Comparison of ENCODE assay signal across 1 cellular context in the genomic region with DNA sequence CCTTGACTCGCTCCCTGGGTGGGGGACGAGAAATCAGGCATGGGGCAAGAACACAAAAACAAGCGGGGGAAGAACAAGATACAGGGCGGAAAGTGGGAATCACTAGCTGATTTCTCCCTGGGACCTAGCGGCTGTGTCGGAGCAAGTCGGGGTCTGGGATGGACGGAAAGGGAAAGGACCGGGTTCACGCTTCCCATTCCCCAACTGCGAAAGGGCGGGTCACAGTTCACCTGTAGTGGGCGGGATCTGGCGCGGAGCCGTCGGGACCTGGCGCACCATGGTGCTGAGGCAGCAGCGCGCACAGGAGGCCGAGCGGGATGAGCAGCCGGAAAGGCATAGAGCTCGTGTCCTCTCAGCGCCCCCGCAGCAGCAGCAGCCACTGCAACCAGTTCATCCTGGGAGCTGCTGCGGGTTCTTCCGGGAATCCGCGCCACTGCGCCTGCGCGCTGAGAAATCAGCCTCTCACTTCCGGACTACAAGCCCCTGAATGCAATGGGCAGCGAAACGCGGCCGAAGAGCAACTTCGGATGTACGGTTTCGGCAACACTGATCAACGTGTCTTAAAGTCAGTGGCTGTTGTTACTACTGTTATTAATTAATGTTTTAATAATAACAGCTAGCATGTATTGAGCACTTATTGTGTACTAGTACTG.
TF ChIP-seq lines count a peak whose summit lies in the region.

A gene with protein sequence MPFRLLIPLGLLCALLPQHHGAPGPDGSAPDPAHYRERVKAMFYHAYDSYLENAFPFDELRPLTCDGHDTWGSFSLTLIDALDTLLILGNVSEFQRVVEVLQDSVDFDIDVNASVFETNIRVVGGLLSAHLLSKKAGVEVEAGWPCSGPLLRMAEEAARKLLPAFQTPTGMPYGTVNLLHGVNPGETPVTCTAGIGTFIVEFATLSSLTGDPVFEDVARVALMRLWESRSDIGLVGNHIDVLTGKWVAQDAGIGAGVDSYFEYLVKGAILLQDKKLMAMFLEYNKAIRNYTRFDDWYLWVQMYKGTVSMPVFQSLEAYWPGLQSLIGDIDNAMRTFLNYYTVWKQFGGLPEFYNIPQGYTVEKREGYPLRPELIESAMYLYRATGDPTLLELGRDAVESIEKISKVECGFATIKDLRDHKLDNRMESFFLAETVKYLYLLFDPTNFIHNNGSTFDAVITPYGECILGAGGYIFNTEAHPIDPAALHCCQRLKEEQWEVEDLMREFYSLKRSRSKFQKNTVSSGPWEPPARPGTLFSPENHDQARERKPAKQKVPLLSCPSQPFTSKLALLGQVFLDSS (minus strand): TSS at position 415 of the 653 bp plus-strand sequence. CDS start 78 bp downstream, at position 337.

TF ChIP-seq in K562, 482 proteins besides CTCF, POLR2A, EP300 and RAD21 (continued from another document and continues in another):
- TF ChIP-seq, protein P1, sequence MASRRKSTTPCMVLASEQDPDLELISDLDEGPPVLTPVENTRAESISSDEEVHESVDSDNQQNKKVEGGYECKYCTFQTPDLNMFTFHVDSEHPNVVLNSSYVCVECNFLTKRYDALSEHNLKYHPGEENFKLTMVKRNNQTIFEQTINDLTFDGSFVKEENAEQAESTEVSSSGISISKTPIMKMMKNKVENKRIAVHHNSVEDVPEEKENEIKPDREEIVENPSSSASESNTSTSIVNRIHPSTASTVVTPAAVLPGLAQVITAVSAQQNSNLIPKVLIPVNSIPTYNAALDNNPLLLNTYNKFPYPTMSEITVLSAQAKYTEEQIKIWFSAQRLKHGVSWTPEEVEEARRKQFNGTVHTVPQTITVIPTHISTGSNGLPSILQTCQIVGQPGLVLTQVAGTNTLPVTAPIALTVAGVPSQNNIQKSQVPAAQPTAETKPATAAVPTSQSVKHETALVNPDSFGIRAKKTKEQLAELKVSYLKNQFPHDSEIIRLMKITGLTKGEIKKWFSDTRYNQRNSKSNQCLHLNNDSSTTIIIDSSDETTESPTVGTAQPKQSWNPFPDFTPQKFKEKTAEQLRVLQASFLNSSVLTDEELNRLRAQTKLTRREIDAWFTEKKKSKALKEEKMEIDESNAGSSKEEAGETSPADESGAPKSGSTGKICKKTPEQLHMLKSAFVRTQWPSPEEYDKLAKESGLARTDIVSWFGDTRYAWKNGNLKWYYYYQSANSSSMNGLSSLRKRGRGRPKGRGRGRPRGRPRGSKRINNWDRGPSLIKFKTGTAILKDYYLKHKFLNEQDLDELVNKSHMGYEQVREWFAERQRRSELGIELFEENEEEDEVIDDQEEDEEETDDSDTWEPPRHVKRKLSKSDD (conservative IDR thresholded peaks at IDR 0.05; ENCODE audit: low read length) = no peak
- no peak for TF ChIP-seq NFIX (CRISPR knock-in tag; IDR thresholded peaks at IDR 0.05; ENCODE audit: low read depth)
- peak; percentile 19; the same call in 1 of the 2 replicates for TF ChIP-seq GATAD2B (IDR thresholded peaks at IDR 0.05; ENCODE audit: borderline replicate concordance)
- TF ChIP-seq, protein P2, sequence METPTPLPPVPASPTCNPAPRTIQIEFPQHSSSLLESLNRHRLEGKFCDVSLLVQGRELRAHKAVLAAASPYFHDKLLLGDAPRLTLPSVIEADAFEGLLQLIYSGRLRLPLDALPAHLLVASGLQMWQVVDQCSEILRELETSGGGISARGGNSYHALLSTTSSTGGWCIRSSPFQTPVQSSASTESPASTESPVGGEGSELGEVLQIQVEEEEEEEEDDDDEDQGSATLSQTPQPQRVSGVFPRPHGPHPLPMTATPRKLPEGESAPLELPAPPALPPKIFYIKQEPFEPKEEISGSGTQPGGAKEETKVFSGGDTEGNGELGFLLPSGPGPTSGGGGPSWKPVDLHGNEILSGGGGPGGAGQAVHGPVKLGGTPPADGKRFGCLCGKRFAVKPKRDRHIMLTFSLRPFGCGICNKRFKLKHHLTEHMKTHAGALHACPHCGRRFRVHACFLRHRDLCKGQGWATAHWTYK (CRISPR knock-in tag; IDR thresholded peaks at IDR 0.05) = peak; percentile 31; the same call in 1 of the 2 replicates
- TF ChIP-seq, protein P3, sequence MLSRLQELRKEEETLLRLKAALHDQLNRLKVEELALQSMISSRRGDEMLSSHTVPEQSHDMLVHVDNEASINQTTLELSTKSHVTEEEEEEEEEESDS (CRISPR knock-in tag; IDR thresholded peaks at IDR 0.05) = no peak
- TF ChIP-seq ZNF165 (CRISPR knock-in tag; IDR thresholded peaks at IDR 0.05; ENCODE audit: borderline replicate concordance) = no peak
- TF ChIP-seq ARHGAP35 (IDR thresholded peaks at IDR 0.05; ENCODE audit: partially characterized antibody) = no peak
- TF ChIP-seq JUN (IDR thresholded peaks at IDR 0.05; ENCODE audit: borderline replicate concordance, low read depth, low read length) = no peak
- no peak for TF ChIP-seq JUN (CRISPR knock-in tag; IDR thresholded peaks at IDR 0.05; ENCODE audit: borderline replicate concordance)
- no peak for TF ChIP-seq ZNF79 (CRISPR knock-in tag; IDR thresholded peaks at IDR 0.05; ENCODE audit: low read depth)
- no peak for TF ChIP-seq HDAC3 (IDR thresholded peaks at IDR 0.05; ENCODE audit: borderline replicate concordance, partially characterized antibody)
- TF ChIP-seq, protein P4, sequence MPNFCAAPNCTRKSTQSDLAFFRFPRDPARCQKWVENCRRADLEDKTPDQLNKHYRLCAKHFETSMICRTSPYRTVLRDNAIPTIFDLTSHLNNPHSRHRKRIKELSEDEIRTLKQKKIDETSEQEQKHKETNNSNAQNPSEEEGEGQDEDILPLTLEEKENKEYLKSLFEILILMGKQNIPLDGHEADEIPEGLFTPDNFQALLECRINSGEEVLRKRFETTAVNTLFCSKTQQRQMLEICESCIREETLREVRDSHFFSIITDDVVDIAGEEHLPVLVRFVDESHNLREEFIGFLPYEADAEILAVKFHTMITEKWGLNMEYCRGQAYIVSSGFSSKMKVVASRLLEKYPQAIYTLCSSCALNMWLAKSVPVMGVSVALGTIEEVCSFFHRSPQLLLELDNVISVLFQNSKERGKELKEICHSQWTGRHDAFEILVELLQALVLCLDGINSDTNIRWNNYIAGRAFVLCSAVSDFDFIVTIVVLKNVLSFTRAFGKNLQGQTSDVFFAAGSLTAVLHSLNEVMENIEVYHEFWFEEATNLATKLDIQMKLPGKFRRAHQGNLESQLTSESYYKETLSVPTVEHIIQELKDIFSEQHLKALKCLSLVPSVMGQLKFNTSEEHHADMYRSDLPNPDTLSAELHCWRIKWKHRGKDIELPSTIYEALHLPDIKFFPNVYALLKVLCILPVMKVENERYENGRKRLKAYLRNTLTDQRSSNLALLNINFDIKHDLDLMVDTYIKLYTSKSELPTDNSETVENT (CRISPR knock-in tag; IDR thresholded peaks at IDR 0.05) = peak; percentile 85
- TF ChIP-seq ETS2 (tag; IDR thresholded peaks at IDR 0.05; ENCODE audit: borderline replicate concordance, poor library complexity, severe bottlenecking) = no peak
- TF ChIP-seq, protein P5, sequence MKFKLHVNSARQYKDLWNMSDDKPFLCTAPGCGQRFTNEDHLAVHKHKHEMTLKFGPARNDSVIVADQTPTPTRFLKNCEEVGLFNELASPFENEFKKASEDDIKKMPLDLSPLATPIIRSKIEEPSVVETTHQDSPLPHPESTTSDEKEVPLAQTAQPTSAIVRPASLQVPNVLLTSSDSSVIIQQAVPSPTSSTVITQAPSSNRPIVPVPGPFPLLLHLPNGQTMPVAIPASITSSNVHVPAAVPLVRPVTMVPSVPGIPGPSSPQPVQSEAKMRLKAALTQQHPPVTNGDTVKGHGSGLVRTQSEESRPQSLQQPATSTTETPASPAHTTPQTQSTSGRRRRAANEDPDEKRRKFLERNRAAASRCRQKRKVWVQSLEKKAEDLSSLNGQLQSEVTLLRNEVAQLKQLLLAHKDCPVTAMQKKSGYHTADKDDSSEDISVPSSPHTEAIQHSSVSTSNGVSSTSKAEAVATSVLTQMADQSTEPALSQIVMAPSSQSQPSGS (CRISPR knock-in tag; IDR thresholded peaks at IDR 0.05) = no peak
- TF ChIP-seq NONO (IDR thresholded peaks at IDR 0.05; ENCODE audit: low read depth in 2 of 2, low read length in 1 of 2) = 0 out of 4 replicates have a peak, but pooled peaks of 1 of the 2 experiments have one; percentile 10
- no peak for TF ChIP-seq MCM5 (IDR thresholded peaks at IDR 0.05; ENCODE audit: low read depth)
- no peak for TF ChIP-seq E2F3 (CRISPR knock-in tag; IDR thresholded peaks at IDR 0.05)
- no peak; the same call in 1 of the 2 replicates for TF ChIP-seq STAT5A (IDR thresholded peaks at IDR 0.05; ENCODE audit: borderline replicate concordance, low read length)
- TF ChIP-seq, protein P6, sequence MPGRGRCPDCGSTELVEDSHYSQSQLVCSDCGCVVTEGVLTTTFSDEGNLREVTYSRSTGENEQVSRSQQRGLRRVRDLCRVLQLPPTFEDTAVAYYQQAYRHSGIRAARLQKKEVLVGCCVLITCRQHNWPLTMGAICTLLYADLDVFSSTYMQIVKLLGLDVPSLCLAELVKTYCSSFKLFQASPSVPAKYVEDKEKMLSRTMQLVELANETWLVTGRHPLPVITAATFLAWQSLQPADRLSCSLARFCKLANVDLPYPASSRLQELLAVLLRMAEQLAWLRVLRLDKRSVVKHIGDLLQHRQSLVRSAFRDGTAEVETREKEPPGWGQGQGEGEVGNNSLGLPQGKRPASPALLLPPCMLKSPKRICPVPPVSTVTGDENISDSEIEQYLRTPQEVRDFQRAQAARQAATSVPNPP (IDR thresholded peaks at IDR 0.05; ENCODE audit: borderline replicate concordance, insufficient read depth, insufficient read length) = no peak
- TF ChIP-seq TAF9B (IDR thresholded peaks at IDR 0.05; ENCODE audit: partially characterized antibody) = peak; percentile 36
- TF ChIP-seq GABPB2 (CRISPR knock-in tag; conservative IDR thresholded peaks at IDR 0.05) = no peak
- no peak for TF ChIP-seq HNRNPUL1 (IDR thresholded peaks at IDR 0.05; ENCODE audit: low read length)
- TF ChIP-seq ZNF217 (CRISPR knock-in tag; IDR thresholded peaks at IDR 0.05) = no peak
- TF ChIP-seq ZKSCAN3 (CRISPR knock-in tag; IDR thresholded peaks at IDR 0.05) = no peak
- no peak for TF ChIP-seq PYGO2 (tag; IDR thresholded peaks at IDR 0.05)
- TF ChIP-seq MCM3 (IDR thresholded peaks at IDR 0.05) = no peak
- TF ChIP-seq ZNF431 (CRISPR knock-in tag; IDR thresholded peaks at IDR 0.05) = no peak
- TF ChIP-seq TFAM (CRISPR knock-in tag; conservative IDR thresholded peaks at IDR 0.05) = no peak
- TF ChIP-seq ZNF77 (CRISPR knock-in tag; IDR thresholded peaks at IDR 0.05) = no peak
- TF ChIP-seq ZZZ3 (IDR thresholded peaks at IDR 0.05) = no peak
- TF ChIP-seq SLC30A9 (CRISPR knock-in tag; IDR thresholded peaks at IDR 0.05) = no peak
- TF ChIP-seq ETV6 (IDR thresholded peaks at IDR 0.05; ENCODE audit: borderline replicate concordance in 1 of 2, low read depth in 2 of 2, low read length in 1 of 2) = no peak
- no peak for TF ChIP-seq ETV6 (CRISPR knock-in tag; IDR thresholded peaks at IDR 0.05; ENCODE audit: borderline replicate concordance)
- peak; percentile 9 for TF ChIP-seq ZFP36 (IDR thresholded peaks at IDR 0.05; ENCODE audit: low read depth, low read length, partially characterized antibody)
- TF ChIP-seq LARP7 (IDR thresholded peaks at IDR 0.05) = no peak
- TF ChIP-seq CHD2 (IDR thresholded peaks at IDR 0.05; ENCODE audit: low read depth, low read length) = no peak
- TF ChIP-seq, protein P7, sequence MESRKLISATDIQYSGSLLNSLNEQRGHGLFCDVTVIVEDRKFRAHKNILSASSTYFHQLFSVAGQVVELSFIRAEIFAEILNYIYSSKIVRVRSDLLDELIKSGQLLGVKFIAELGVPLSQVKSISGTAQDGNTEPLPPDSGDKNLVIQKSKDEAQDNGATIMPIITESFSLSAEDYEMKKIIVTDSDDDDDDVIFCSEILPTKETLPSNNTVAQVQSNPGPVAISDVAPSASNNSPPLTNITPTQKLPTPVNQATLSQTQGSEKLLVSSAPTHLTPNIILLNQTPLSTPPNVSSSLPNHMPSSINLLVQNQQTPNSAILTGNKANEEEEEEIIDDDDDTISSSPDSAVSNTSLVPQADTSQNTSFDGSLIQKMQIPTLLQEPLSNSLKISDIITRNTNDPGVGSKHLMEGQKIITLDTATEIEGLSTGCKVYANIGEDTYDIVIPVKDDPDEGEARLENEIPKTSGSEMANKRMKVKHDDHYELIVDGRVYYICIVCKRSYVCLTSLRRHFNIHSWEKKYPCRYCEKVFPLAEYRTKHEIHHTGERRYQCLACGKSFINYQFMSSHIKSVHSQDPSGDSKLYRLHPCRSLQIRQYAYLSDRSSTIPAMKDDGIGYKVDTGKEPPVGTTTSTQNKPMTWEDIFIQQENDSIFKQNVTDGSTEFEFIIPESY (CRISPR knock-in tag; IDR thresholded peaks at IDR 0.05) = no peak
- no peak for TF ChIP-seq NFRKB (IDR thresholded peaks at IDR 0.05; ENCODE audit: low read depth)
- peak; percentile 77; the same call in 1 of the 2 replicates for TF ChIP-seq RB1 (IDR thresholded peaks at IDR 0.05; ENCODE audit: low read depth)
- no peak for TF ChIP-seq CHD1 (IDR thresholded peaks at IDR 0.05; ENCODE audit: low read length)
- TF ChIP-seq ZNF3 (CRISPR knock-in tag; IDR thresholded peaks at IDR 0.05) = no peak
- no peak for TF ChIP-seq MAFF (IDR thresholded peaks at IDR 0.05; ENCODE audit: low read length)
- TF ChIP-seq POLR2H (tag; IDR thresholded peaks at IDR 0.05; ENCODE audit: low read depth) = no peak; the same call in 1 of the 2 replicates
- no peak for TF ChIP-seq DMBX1 (CRISPR knock-in tag; IDR thresholded peaks at IDR 0.05; ENCODE audit: borderline replicate concordance)
- TF ChIP-seq TCF3 (CRISPR knock-in tag; IDR thresholded peaks at IDR 0.05) = no peak
- TF ChIP-seq ZBTB7A (IDR thresholded peaks at IDR 0.05; ENCODE audit: borderline replicate concordance, control insufficient read depth, low read depth, low read length) = no peak
- TF ChIP-seq ZNF766 (CRISPR knock-in tag; conservative IDR thresholded peaks at IDR 0.05) = peak; percentile 46; the same call in 1 of the 2 replicates
- no peak for TF ChIP-seq ZNF778 (CRISPR knock-in tag; IDR thresholded peaks at IDR 0.05)
- TF ChIP-seq YBX1 (IDR thresholded peaks at IDR 0.05) = no peak
- TF ChIP-seq MBD2 (IDR thresholded peaks at IDR 0.05; ENCODE audit: borderline replicate concordance, low read depth) = peak; percentile 55; the same call in 1 of the 2 replicates
- no peak for TF ChIP-seq ZNF174 (CRISPR knock-in tag; IDR thresholded peaks at IDR 0.05)
- TF ChIP-seq, protein P8, sequence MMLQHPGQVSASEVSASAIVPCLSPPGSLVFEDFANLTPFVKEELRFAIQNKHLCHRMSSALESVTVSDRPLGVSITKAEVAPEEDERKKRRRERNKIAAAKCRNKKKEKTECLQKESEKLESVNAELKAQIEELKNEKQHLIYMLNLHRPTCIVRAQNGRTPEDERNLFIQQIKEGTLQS (IDR thresholded peaks at IDR 0.05) = no peak
- TF ChIP-seq, protein P8 (CRISPR knock-in tag; conservative IDR thresholded peaks at IDR 0.05) = 0 out of 2 replicates have a peak, but pooled peaks have one; percentile 16
- TF ChIP-seq COPS2 (conservative IDR thresholded peaks at IDR 0.05) = no peak
- 0 out of 2 replicates have a peak, but pooled peaks have one; percentile 16 for TF ChIP-seq TOE1 (IDR thresholded peaks at IDR 0.05; ENCODE audit: borderline replicate concordance)
- TF ChIP-seq TOE1 (CRISPR knock-in tag; IDR thresholded peaks at IDR 0.05; ENCODE audit: borderline replicate concordance, low read depth) = no peak
